In the genomic region with DNA sequence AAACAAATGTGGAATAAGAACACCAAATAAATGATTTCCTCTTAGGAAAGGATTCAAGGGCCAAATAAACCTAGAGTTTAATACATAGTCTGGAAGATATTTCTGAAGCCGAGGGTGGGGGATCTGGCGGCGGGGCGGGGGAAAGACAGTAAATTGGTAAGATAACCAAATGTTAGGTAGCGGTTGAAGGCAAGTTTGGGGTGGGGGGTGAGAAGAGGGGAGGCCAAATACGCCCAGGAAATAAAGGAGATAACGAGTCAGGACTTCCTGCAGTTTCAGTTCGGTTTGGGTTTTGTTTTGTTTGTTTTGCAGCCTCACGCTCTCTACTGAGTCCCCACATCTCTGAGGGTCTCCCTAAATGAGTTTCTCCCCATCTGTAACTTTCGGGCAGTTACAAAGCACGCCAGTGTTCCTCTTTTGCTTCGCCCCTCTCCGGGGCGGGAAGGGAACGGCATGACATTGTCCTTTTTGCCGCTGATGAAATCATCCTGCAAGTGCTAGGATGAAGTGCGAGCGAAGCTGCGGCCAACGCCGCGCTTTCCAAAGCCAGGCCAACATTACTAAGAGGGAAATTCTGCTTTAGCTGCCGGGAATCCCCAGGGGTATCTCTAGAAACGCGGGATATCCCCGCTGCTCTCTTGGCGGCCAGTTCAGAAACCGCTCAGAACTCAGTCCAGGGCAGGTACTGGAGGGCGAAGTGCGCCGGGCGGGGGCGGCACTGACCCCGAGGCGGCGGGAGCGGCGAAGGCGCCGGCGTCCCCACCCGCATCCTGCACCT, we compare ENCODE assay signal across 1 cellular context.
TF ChIP-seq lines count a peak whose summit lies in the region.

No MANE protein-coding gene starts in this region.

TF ChIP-seq in WTC11, 78 proteins besides CTCF, POLR2A, EP300 and RAD21 (continued from another document):
- TF ChIP-seq MAX (CRISPR knock-in tag; IDR thresholded peaks at IDR 0.05) (no peak), KAT7 (CRISPR knock-in tag; IDR thresholded peaks at IDR 0.05; ENCODE audit: borderline replicate concordance) (no peak), E2F4 (CRISPR knock-in tag; IDR thresholded peaks at IDR 0.05; ENCODE audit: borderline replicate concordance, low read depth) (peak; percentile 16; the same call in 1 of the 2 replicates), AR (CRISPR knock-in tag; IDR thresholded peaks at IDR 0.05) (no peak), IRF2 (CRISPR knock-in tag; IDR thresholded peaks at IDR 0.05; ENCODE audit: borderline replicate concordance, low read depth) (no peak), ATF1 (CRISPR knock-in tag; IDR thresholded peaks at IDR 0.05) (no peak), PRRX2 (CRISPR knock-in tag; IDR thresholded peaks at IDR 0.05) (no peak), GTF2I (CRISPR knock-in tag; conservative IDR thresholded peaks at IDR 0.05) (no peak)
- TF ChIP-seq, protein P1, sequence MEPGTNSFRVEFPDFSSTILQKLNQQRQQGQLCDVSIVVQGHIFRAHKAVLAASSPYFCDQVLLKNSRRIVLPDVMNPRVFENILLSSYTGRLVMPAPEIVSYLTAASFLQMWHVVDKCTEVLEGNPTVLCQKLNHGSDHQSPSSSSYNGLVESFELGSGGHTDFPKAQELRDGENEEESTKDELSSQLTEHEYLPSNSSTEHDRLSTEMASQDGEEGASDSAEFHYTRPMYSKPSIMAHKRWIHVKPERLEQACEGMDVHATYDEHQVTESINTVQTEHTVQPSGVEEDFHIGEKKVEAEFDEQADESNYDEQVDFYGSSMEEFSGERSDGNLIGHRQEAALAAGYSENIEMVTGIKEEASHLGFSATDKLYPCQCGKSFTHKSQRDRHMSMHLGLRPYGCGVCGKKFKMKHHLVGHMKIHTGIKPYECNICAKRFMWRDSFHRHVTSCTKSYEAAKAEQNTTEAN (CRISPR knock-in tag; IDR thresholded peaks at IDR 0.05), result no peak
